14 cellular contexts compared by ENCODE assay signal in genomic region chr2:191128172-191128910, GRCh38. TPM values are rescaled to one million over a fixed set of nuclear protein-coding genes. Genes with fewer than 3 reads are reported as not detected.
DNase-seq lines count a peak whose midpoint lies in the region; ATAC-seq and TF ChIP-seq lines count a peak whose summit lies in the region.
"Had no signal": no experiment of that assay in that cellular context is flagged by ENCODE, and none has a peak within 500 bp of the region (broad histone marks: within the 10 kb centered on the region; RNA-seq: fewer than 3 reads in every experiment).

No MANE protein-coding gene starts in this region.

- no peak for DNase-seq in CD8-positive, alpha-beta T cell
- no peak for DNase-seq in H7
- DNase-seq in brain microvascular endothelial cell = no peak
- DNase-seq in head of caudate nucleus = no peak
- no peak for DNase-seq in activated gamma-delta T cell treated with Interleukin-2 at 50 U/mL for 16 hours
- DNase-seq: BE2C, glutamatergic neuron, SHP77 had no signal

- intact Hi-C loops in CD8-positive, alpha-beta T cell (cut with DNase I, micrococcal nuclease) = loop anchor here (1.0 to 5.0 kb wide), 3 partner anchors 18 to 51 kb away; partner anchors contain the start of gene STAT4 (in 1 of the 2)
- intact Hi-C loops in head of caudate nucleus (cut with DNase I) = no loop called here

- H3K36me3 ChIP-seq in CD8-positive, alpha-beta T cell (ENCODE audit: insufficient read depth, low read length) = no peaks in the 10 kb centered on the region
- H3K36me3 ChIP-seq in H7 (replicated peaks; ENCODE audit: control insufficient read depth, insufficient read depth, low read length) (no peaks in the 10 kb centered on the region), brain microvascular endothelial cell (replicated peaks) (no peaks in the 10 kb centered on the region)
- H3K36me3 ChIP-seq: BE2C had no signal

- peak overlapping the region; percentile 39 for H3K27ac ChIP-seq in CD8-positive, alpha-beta T cell (ENCODE audit: low read depth, low read length)
- no peak overlapping the region for H3K27ac ChIP-seq in brain microvascular endothelial cell

- H3K9me3 ChIP-seq in CD8-positive, alpha-beta T cell (ENCODE audit: low read length) = no peaks in the 10 kb centered on the region
- H3K9me3 ChIP-seq: BE2C had no signal

- no peaks in the 10 kb centered on the region for H3K27me3 ChIP-seq in CD8-positive, alpha-beta T cell (ENCODE audit: insufficient read depth, low read length)
- no peaks in the 10 kb centered on the region for H3K27me3 ChIP-seq in H7 (ENCODE audit: control insufficient read depth, insufficient read depth, low read length)
- no peaks in the 10 kb centered on the region for H3K27me3 ChIP-seq in brain microvascular endothelial cell (replicated peaks)
- H3K27me3 ChIP-seq: BE2C had no signal

- TF ChIP-seq CTCF in CD8-positive, alpha-beta T cell (IDR thresholded peaks at IDR 0.05) = no peak
- TF ChIP-seq CTCF in brain microvascular endothelial cell (IDR thresholded peaks at IDR 0.05; ENCODE audit: low read depth, low read length, missing control alignments) = no peak

- H3K27me3 Mint-ChIP-seq in CD8-positive, alpha-beta T cell (ENCODE audit: low read depth) = no peaks in the 10 kb centered on the region
- H3K27me3 Mint-ChIP-seq in activated T-helper 17 cell treated with anti-CD3 and anti-CD28 coated beads, Interleukin-2, amount 50 U/mL, for 72 hours = no peaks in the 10 kb centered on the region

- ATAC-seq in CD8-positive, alpha-beta T cell = peak; percentile 78
- ATAC-seq in GM19351 (IDR thresholded peaks at IDR 0.05; ENCODE audit: unreplicated experiment) (peak; percentile 96), HG03066 (IDR thresholded peaks at IDR 0.05; ENCODE audit: low read depth, unreplicated experiment) (peak; percentile 84)
- ATAC-seq in activated T-helper 17 cell treated with anti-CD3 and anti-CD28 coated beads, Interleukin-2, amount 50 U/mL, for 72 hours (replicated peaks) = peak; percentile 87

- peak overlapping the region; percentile 0 for H3K4me3 ChIP-seq in CD8-positive, alpha-beta T cell (ENCODE audit: low read depth, low read length)
- H3K4me3 ChIP-seq in H7 (ENCODE audit: insufficient read depth, low read depth, low read length) (no peak overlapping the region), brain microvascular endothelial cell (ENCODE audit: low read depth, low read length) (no peak overlapping the region)
- H3K4me3 ChIP-seq: smooth muscle cell had no signal

- H3K36me3 Mint-ChIP-seq in CD8-positive, alpha-beta T cell = peaks cover 65% of the 10 kb centered on the region
- peaks cover 67% of the 10 kb centered on the region for H3K36me3 Mint-ChIP-seq in activated T-helper 17 cell treated with anti-CD3 and anti-CD28 coated beads, Interleukin-2, amount 50 U/mL, for 72 hours (ENCODE audit: low read depth)
- H3K36me3 Mint-ChIP-seq: mesothelial cell of epicardium had no signal

- no peaks in the 10 kb centered on the region for H3K9me3 Mint-ChIP-seq in CD8-positive, alpha-beta T cell
- no peaks in the 10 kb centered on the region for H3K9me3 Mint-ChIP-seq in activated T-helper 17 cell treated with anti-CD3 and anti-CD28 coated beads, Interleukin-2, amount 50 U/mL, for 72 hours
- H3K9me3 Mint-ChIP-seq: mesothelial cell of epicardium had no signal

- CTCF ChIA-PET in CD8-positive, alpha-beta T cell (lab: Charles Lee) = interaction anchor here (1.5 to 5.0 kb wide), 2 partner anchors 26 to 90 kb away, joined by 3 to 21 read pairs; no protein-coding TSS in a partner anchor

- H3K4me3 Mint-ChIP-seq in CD8-positive, alpha-beta T cell = peak overlapping the region; percentile 60
- H3K4me3 Mint-ChIP-seq in activated T-helper 17 cell treated with anti-CD3 and anti-CD28 coated beads, Interleukin-2, amount 50 U/mL, for 72 hours = peak overlapping the region; percentile 68
- H3K4me3 Mint-ChIP-seq: mesothelial cell of epicardium had no signal

- H3K4me1 Mint-ChIP-seq in CD8-positive, alpha-beta T cell (ENCODE audit: low read depth) = peaks cover 70% of the 10 kb centered on the region
- peaks cover 50% of the 10 kb centered on the region for H3K4me1 Mint-ChIP-seq in activated T-helper 17 cell treated with anti-CD3 and anti-CD28 coated beads, Interleukin-2, amount 50 U/mL, for 72 hours

- POLR2A ChIA-PET in CD8-positive, alpha-beta T cell (lab: Charles Lee) = interaction anchor here (0.6 to 2.3 kb wide), 5 partner anchors 14 to 550 kb away, joined by 3 to 7 read pairs (median 3); partner anchors contain the start of genes GLS and NABP1

- H3K27ac Mint-ChIP-seq in CD8-positive, alpha-beta T cell = peak overlapping the region; percentile 62
- H3K27ac Mint-ChIP-seq in activated T-helper 17 cell treated with anti-CD3 and anti-CD28 coated beads, Interleukin-2, amount 50 U/mL, for 72 hours = peak overlapping the region; percentile 64
- H3K27ac Mint-ChIP-seq: mesothelial cell of epicardium had no signal

- peaks cover 38% of the 10 kb centered on the region for H3K4me1 ChIP-seq in CD8-positive, alpha-beta T cell (ENCODE audit: insufficient read depth, low read length)
- H3K4me1 ChIP-seq: BE2C had no signal

- in situ Hi-C loops in brain microvascular endothelial cell (cut with HindIII; ENCODE audit: low pct_ligation_motif_present, low sequenced_read_pairs) = no loop called here

RNA-seq across cellular contexts. Expression of gene STAT4, which starts 22.5 kb away (rescaled TPM):
- total RNA-seq in CD8-positive, alpha-beta T cell = 100 to 1,000 TPM; 136 to 141 TPM
- 10 to 100 TPM; 38.0 to 51.7 TPM for total RNA-seq in activated T-helper 17 cell treated with anti-CD3 and anti-CD28 coated beads, Interleukin-2, amount 50 U/mL, for 72 hours
- total RNA-seq in H7 (2014; rRNA removed; shearing (Covaris generic)) = 0.41 and 1.5 TPM in 2 replicates
- total RNA-seq: HT1080 had no signal

Comparison
In these comparisons a context has a peak if more than half of its experiments do, and no peak if none do; other contexts are left out.
1. RNA of gene STAT4, which starts 22.5 kb away (total RNA-seq): 136 to 141 TPM in CD8-positive, alpha-beta T cell and 38.0 to 51.7 TPM in activated T-helper 17 cell treated with anti-CD3 and anti-CD28 coated beads, Interleukin-2, amount 50 U/mL, for 72 hours; 0.41 to 1.5 TPM in H7; every median in the first group is over 10 times any median in the second.
2. Peak in every context shown above with its lines, with median percentiles within 50 percentile points of each other: ATAC-seq.